ENCODE assay signal across 8 cellular contexts in genomic region chrX:27354021-27354420, GRCh38.
"Had no signal": no experiment of that assay in that cellular context is flagged by ENCODE, and none has a peak within 500 bp of the region (broad histone marks: within the 10 kb centered on the region; RNA-seq: fewer than 3 reads in every experiment).

No MANE protein-coding gene starts in this region.

- H3K36me3 ChIP-seq: HAP-1 had no signal

- H3K27ac ChIP-seq: GM23248 had no signal

- H3K4me1 ChIP-seq: HAP-1 had no signal

- DNase-seq: GM23248, GOT3, H7, HFFc6, IMR-90 had no signal

- ATAC-seq: HCT116, K562 had no signal

- FAIRE-seq: K562 had no signal

- H3K4me3 ChIP-seq: GM23248, HAP-1, K562 had no signal

- H3K9ac ChIP-seq: GM23248 had no signal

- H2AFZ ChIP-seq: GM23248 had no signal

- H3K9me3 ChIP-seq: HAP-1 had no signal
